Comparison of ENCODE assay signal across 32 cellular contexts in genomic region chr9:110990481-110990880, GRCh38. TPM values are rescaled to one million over a fixed set of nuclear protein-coding genes. Genes with fewer than 3 reads are reported as not detected.
"Had no signal": no experiment of that assay in that cellular context is flagged by ENCODE, and none has a peak within 500 bp of the region (broad histone marks: within the 10 kb centered on the region; RNA-seq: fewer than 3 reads in every experiment).

No MANE protein-coding gene starts in this region.

- H3K27me3 ChIP-seq: brain microvascular endothelial cell, dorsolateral prefrontal cortex, esophagus muscularis mucosa, foreskin keratinocyte, gastroesophageal sphincter had no signal

- ATAC-seq: activated CD4-positive, alpha-beta T cell treated with anti-CD3 and anti-CD28 coated beads for 36 hours; activated CD8-positive, alpha-beta memory T cell treated with anti-CD3 and anti-CD28 coated beads, Interleukin-2, amount 10 ng/mL, durations not matched to agents 7 days and 5 days; activated CD8-positive, alpha-beta T cell treated with anti-CD3 and anti-CD28 coated beads, Interleukin-2, amount 10 ng/mL, durations not matched to agents 7 days and 5 days; activated naive CD4-positive, alpha-beta T cell treated with anti-CD3 and anti-CD28 coated beads, Interleukin-2, amount 50 U/mL, for 72 hours; foreskin keratinocyte; gastroesophageal sphincter; T-helper 17 cell had no signal

- H3K27ac ChIP-seq: brain microvascular endothelial cell, coronary artery, esophagus muscularis mucosa, foreskin keratinocyte, gastroesophageal sphincter had no signal

- FAIRE-seq: astrocyte, bronchial epithelial cell had no signal

- H3K36me3 ChIP-seq: brain microvascular endothelial cell, esophagus muscularis mucosa, gastroesophageal sphincter had no signal

- DNase-seq: activated CD4-positive, alpha-beta memory T cell treated with anti-CD3 and anti-CD28 coated beads for 36 hours; activated CD4-positive, alpha-beta T cell treated with anti-CD3 and anti-CD28 coated beads for 36 hours; activated CD4-positive, alpha-beta T cell treated with anti-CD3 and anti-CD28 coated beads, Interleukin-2, amount 10 ng/mL, durations not matched to agents 24 days and 14 days; activated CD4-positive, CD25-positive, alpha-beta regulatory T cell; activated CD4-positive, CD25-positive, alpha-beta regulatory T cell treated with anti-CD3 and anti-CD28 coated beads, Interleukin-2, amount 50 U/mL, for 72 hours; activated CD8-positive, alpha-beta memory T cell treated with anti-CD3 and anti-CD28 coated beads, Interleukin-2, amount 10 ng/mL, durations not matched to agents 7 days and 5 days; activated CD8-positive, alpha-beta memory T cell treated with anti-CD3 and anti-CD28 coated beads, Interleukin-2, amount 50 U/mL, for 4 hours; activated CD8-positive, alpha-beta T cell treated with anti-CD3 and anti-CD28 coated beads, Interleukin-2, amount 10 ng/mL, durations not matched to agents 7 days and 5 days; activated gamma-delta T cell; activated naive CD4-positive, alpha-beta T cell; activated naive CD4-positive, alpha-beta T cell treated with anti-CD3 and anti-CD28 coated beads, Interleukin-2, amount 10 ng/mL, durations not matched to agents 7 days and 5 days; activated T-cell treated with anti-CD3 and anti-CD28 coated beads, Interleukin-2, amount 50 U/mL, for 1 hour; activated T-cell treated with anti-CD3 and anti-CD28 coated beads, Interleukin-2, amount 50 U/mL, for 48 hours; amniotic stem cell; anterior cingulate cortex; brain microvascular endothelial cell; dorsolateral prefrontal cortex; effector memory CD4-positive, alpha-beta T cell; endodermal cell; erythroblast; foreskin keratinocyte; T-helper 1 cell; T-helper 17 cell; T1000 had no signal

- H3K4me3 ChIP-seq: coronary artery, dorsolateral prefrontal cortex, esophagus muscularis mucosa, gastroesophageal sphincter had no signal

- H3K9me3 ChIP-seq: esophagus muscularis mucosa, gastroesophageal sphincter had no signal

RNA-seq across cellular contexts. Expression of gene LPAR1, which starts 47.8 kb away (rescaled TPM):
- total RNA-seq: activated CD4-positive, alpha-beta memory T cell treated with anti-CD3 and anti-CD28 coated beads for 36 hours; activated CD4-positive, alpha-beta T cell treated with anti-CD3 and anti-CD28 coated beads for 36 hours; activated CD4-positive, alpha-beta T cell treated with anti-CD3 and anti-CD28 coated beads, Interleukin-2, amount 10 ng/mL, durations not matched to agents 24 days and 14 days; activated CD8-positive, alpha-beta memory T cell treated with anti-CD3 and anti-CD28 coated beads for 36 hours; activated CD8-positive, alpha-beta memory T cell treated with anti-CD3 and anti-CD28 coated beads, Interleukin-2, amount 10 ng/mL, durations not matched to agents 7 days and 5 days; activated CD8-positive, alpha-beta T cell treated with anti-CD3 and anti-CD28 coated beads, Interleukin-2, amount 10 ng/mL, durations not matched to agents 7 days and 5 days; activated naive CD4-positive, alpha-beta T cell treated with anti-CD3 and anti-CD28 coated beads, Interleukin-2, amount 50 U/mL, for 72 hours; activated T-helper 1 cell treated with anti-CD3 and anti-CD28 coated beads, Interleukin-12 subunit alpha, Interleukin-12 subunit beta, Interleukin-2, Interleukin-4 antibody, amounts not matched to agents 30 ng/mL and 10 ng/mL and 1 ng/mL, durations not matched to agents 14 hours and 24 hours and 36 hours; T-helper 17 cell had no signal
